ENCODE assay signal across 8 cellular contexts in the genomic region with DNA sequence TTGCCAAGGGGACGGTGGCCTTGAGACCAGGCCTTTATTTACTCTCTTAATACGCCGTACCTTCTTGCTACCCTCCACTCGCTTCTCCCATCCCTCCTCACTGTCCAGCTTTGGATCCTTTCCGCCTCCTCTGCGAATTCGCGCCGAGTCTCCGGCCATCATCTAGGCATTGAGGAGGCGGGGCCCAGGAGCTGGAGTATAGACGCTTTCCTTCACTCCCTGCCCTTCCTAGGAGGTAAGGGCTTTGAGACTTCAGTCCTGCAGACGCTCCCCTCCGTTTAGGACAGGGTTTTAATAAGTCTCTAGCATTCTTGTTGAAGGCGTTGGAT. TPM values are rescaled to one million over a fixed set of nuclear protein-coding genes. Genes with fewer than 3 reads are reported as not detected.
A peak's percentile ranks its signal among the peaks of the same experiment; 100 is the strongest.
DNase-seq lines count a peak whose midpoint lies in the region; ATAC-seq and TF ChIP-seq lines count a peak whose summit lies in the region.

No MANE protein-coding gene starts in this region.

- H3K4me1 Mint-ChIP-seq in brain = peaks cover 51% of the 10 kb centered on the region

- peaks cover 33% of the 10 kb centered on the region for H3K36me3 Mint-ChIP-seq in brain

- ATAC-seq in HG02571 (IDR thresholded peaks at IDR 0.05; ENCODE audit: unreplicated experiment) = peak; percentile 1

- H3K27me3 Mint-ChIP-seq in brain = peaks cover 10% of the 10 kb centered on the region

- H3K4me3 Mint-ChIP-seq in brain = peak overlapping the region; percentile 95 to 98 (median 97)

- peak; percentile 3 to 13 for DNase-seq in activated CD4-positive, alpha-beta T cell treated with anti-CD3 and anti-CD28 coated beads for 4 hours
- DNase-seq in activated CD4-positive, alpha-beta T cell treated with anti-CD3 and anti-CD28 coated beads, Interleukin-2, amount 50 U/mL, for 4 hours = no peak
- peak; percentile 26 for DNase-seq in NCI-H460 (ENCODE audit: extremely low read depth, low read depth)
- peak; percentile 78 for DNase-seq in islet precursor cell
- peak; percentile 6 for DNase-seq in stimulated activated CD4-positive, alpha-beta T cell treated with anti-CD3 and anti-CD28 coated beads, Interleukin-4, amount 100 ng/mL, for 48 hours (ENCODE audit: low read depth in 2 of 2)
- no peak for DNase-seq in hippocampal formation (lab: John Stamatoyannopoulos, UW)

- no peak for TF ChIP-seq CTCF in brain (conservative IDR thresholded peaks at IDR 0.05)

- peak overlapping the region; percentile 93 to 98 (median 97) for H3K27ac Mint-ChIP-seq in brain

- peaks cover 0 to 3% (median 0%) of the 10 kb centered on the region in 5 experiments for H3K9me3 Mint-ChIP-seq in brain

RNA-seq across cellular contexts. Expression of a gene that starts 0.5 kb away (rescaled TPM):
- total RNA-seq in NCI-H460 (2014; rRNA removed; shearing (Covaris generic)) = 69.6 and 89.6 TPM in 2 replicates
- 22.2 and 25.0 TPM in 2 replicates for polyA plus RNA-seq in NCI-H460 (2014; cell fraction: nucleus; rRNA removed)
- polyA plus RNA-seq in brain (ENCODE audit: insufficient read depth, low read depth, low replicate concordance) = 27.0 TPM

RNA-seq across cellular contexts. Expression of a gene that starts 50.9 kb away (rescaled TPM):
- total RNA-seq in NCI-H460 (2014; rRNA removed; shearing (Covaris generic)) = 19.5 and 20.7 TPM in 2 replicates
- polyA plus RNA-seq in NCI-H460 (2014; cell fraction: nucleus; rRNA removed) = 22.7 and 24.2 TPM in 2 replicates
- polyA plus RNA-seq in brain (ENCODE audit: insufficient read depth, low read depth, low replicate concordance) = 15.6 TPM

Comparison
In these comparisons a context has a peak if more than half of its experiments do, and no peak if none do; other contexts are left out.
1. DNase-seq: peak in activated CD4-positive, alpha-beta T cell treated with anti-CD3 and anti-CD28 coated beads for 4 hours (2 of 2), NCI-H460 (single experiment), islet precursor cell (single experiment) and stimulated activated CD4-positive, alpha-beta T cell treated with anti-CD3 and anti-CD28 coated beads, Interleukin-4, amount 100 ng/mL, for 48 hours (2 of 2); none in activated CD4-positive, alpha-beta T cell treated with anti-CD3 and anti-CD28 coated beads, Interleukin-2, amount 50 U/mL, for 4 hours (0 of 2) and hippocampal formation (0 of 2).